1 cellular context compared by ENCODE assay signal in genomic region chr3:48660800-48661400, GRCh38.
TF ChIP-seq lines count a peak whose summit lies in the region.

No MANE protein-coding gene starts in this region.

TF ChIP-seq in H1, 55 proteins besides CTCF, POLR2A, EP300 and RAD21:
- no peak for TF ChIP-seq EGR1 (IDR thresholded peaks at IDR 0.05; ENCODE audit: borderline replicate concordance, low read depth, low read length)
- TF ChIP-seq GABPA (IDR thresholded peaks at IDR 0.05; ENCODE audit: borderline replicate concordance, insufficient read depth, low read length), result no peak
- peak; percentile 26; the same call in 1 of the 2 replicates for TF ChIP-seq POLR2AphosphoS5 (IDR thresholded peaks at IDR 0.05; ENCODE audit: low read depth, low read length)
- TF ChIP-seq NRF1 (IDR thresholded peaks at IDR 0.05; ENCODE audit: low read depth, low read length), result no peak
- TF ChIP-seq CHD2 (IDR thresholded peaks at IDR 0.05; ENCODE audit: low read length), result no peak
TF ChIP-seq in H1: peak in this region for 1.
